In genomic region chr3:119676771-119677640, GRCh38 we compare ENCODE assay signal across 8 cellular contexts. TPM values are rescaled to one million over a fixed set of nuclear protein-coding genes. Genes with fewer than 3 reads are reported as not detected.
A peak's percentile ranks its signal among the peaks of the same experiment; 100 is the strongest.
DNase-seq lines count a peak whose midpoint lies in the region; FAIRE-seq and TF ChIP-seq lines count a peak whose summit lies in the region.

COX17 (minus strand) TSS chr3:119677406; CDS start chr3:119677310, 96 bp downstream.

- no peak for TF ChIP-seq CTCF in subcutaneous adipose tissue (IDR thresholded peaks at IDR 0.05; ENCODE audit: low read depth)

- H2BK15ac ChIP-seq in neuronal stem cell (ENCODE audit: low read length): no peak within 1 kb of the TSS

- H3K9me3 ChIP-seq in neuronal stem cell (replicated peaks in 1 of 2; ENCODE audit: control insufficient read depth in 2 of 2, insufficient read depth in 1 of 2, low read depth in 1 of 2, low read length in 2 of 2): no peaks in the 10 kb centered on the region

- peaks cover 10 to 35% of the 10 kb centered on the region in 2 donors for H3K36me3 ChIP-seq in neuronal stem cell (replicated peaks in 1 of 2; ENCODE audit: control insufficient read depth in 2 of 2, insufficient read depth in 2 of 2, low read length in 2 of 2)

- H3K4ac ChIP-seq in neuronal stem cell (ENCODE audit: low read length): no peak within 1 kb of the TSS

- peak within 1 kb of the TSS; percentile 46 for H3K4me2 ChIP-seq in neuronal stem cell (ENCODE audit: insufficient read depth, low read length, poor library complexity, severe bottlenecking)

- POLR2A ChIA-PET in HEK293T (lab: Yijun Ruan, JAX): interaction anchor here (0.6 to 2.0 kb wide), 8 partner anchors 12 to 213 kb away, joined by 3 to 9 read pairs (median 4); partner anchors contain the start of genes POGLUT1, TIMMDC1 and TMEM39A

- no peaks in the 10 kb centered on the region for H3K27me3 ChIP-seq in neuronal stem cell (ENCODE audit: control insufficient read depth in 3 of 3, insufficient read depth in 3 of 3, low read depth in 1 of 3, low read length in 3 of 3)

- no peak for FAIRE-seq in frontal cortex (lab: Jason Lieb, UNC)

- peak within 1 kb of the TSS; percentile 90 for H2AFZ ChIP-seq in neuronal stem cell (ENCODE audit: low read length)

- H3K14ac ChIP-seq in neuronal stem cell (ENCODE audit: low read length): no peak within 1 kb of the TSS

- H3K4me1 ChIP-seq in neuronal stem cell (ENCODE audit: control insufficient read depth in 2 of 2, insufficient read depth in 1 of 2, low read depth in 1 of 2, low read length in 2 of 2): peaks cover 2 to 5% of the 10 kb centered on the region in 2 donors

- no peak within 1 kb of the TSS for H4K91ac ChIP-seq in neuronal stem cell (ENCODE audit: low read depth, low read length, poor library complexity)

- no peak within 1 kb of the TSS for H2AK5ac ChIP-seq in neuronal stem cell (ENCODE audit: low read depth, low read length)

- H3K27ac ChIP-seq in neuronal stem cell (replicated peaks; ENCODE audit: low read length): peak within 1 kb of the TSS; percentile 70

- H3K18ac ChIP-seq in neuronal stem cell (ENCODE audit: low read length): peak within 1 kb of the TSS; percentile 48

- H2BK120ac ChIP-seq in neuronal stem cell (ENCODE audit: low read depth, low read length): no peak within 1 kb of the TSS

- no peak within 1 kb of the TSS for H3K23ac ChIP-seq in neuronal stem cell (ENCODE audit: low read depth, low read length, poor library complexity)

- H3K4me3 ChIP-seq in neuronal stem cell (ENCODE audit: low read length in 2 of 2): peak within 1 kb of the TSS; percentile 95

- CTCF ChIA-PET in HEK293T (lab: Yijun Ruan, JAX): no interaction called here

- H4K8ac ChIP-seq in neuronal stem cell (ENCODE audit: low read depth, low read length): no peak within 1 kb of the TSS

- peak; percentile 91 for DNase-seq in GDM1 (lab: John Stamatoyannopoulos, UW)
- peak; percentile 93 for DNase-seq in HEK293T (ENCODE audit: extremely low spot score)
- peak; percentile 97 for DNase-seq in MV-4-11 (lab: John Stamatoyannopoulos, UW)
- DNase-seq in SK-MEL-5 (ENCODE audit: low read depth, low spot score): peak; percentile 96
- peak; percentile 94 for DNase-seq in activated naive CD4-positive, alpha-beta T cell treated with Interleukin-2 at 50 U/mL for 16 hours
- DNase-seq in frontal cortex (ENCODE audit: low spot score in 2 of 2): peak; percentile 62 to 76
- DNase-seq in neuronal stem cell (ENCODE audit: low spot score): peak; percentile 81

- in situ Hi-C loops in SK-MEL-5 (cut with HindIII; ENCODE audit: low pct_unique_long_range_greater_than_20kb, low sequenced_read_pairs): no loop called here

- H2BK5ac ChIP-seq in neuronal stem cell (ENCODE audit: low read length): no peak within 1 kb of the TSS

- H3K9ac ChIP-seq in neuronal stem cell (ENCODE audit: low read depth, low read length, poor library complexity): no peak within 1 kb of the TSS

- H2BK12ac ChIP-seq in neuronal stem cell (ENCODE audit: low read length): no peak within 1 kb of the TSS

- H3K79me1 ChIP-seq in neuronal stem cell (ENCODE audit: low read depth, low read length): no peaks in the 10 kb centered on the region

- WGBS in neuronal stem cell (ENCODE audit: extremely low coverage in 2 of 2, insufficient read length in 2 of 2, insufficient replicate concordance in 1 of 2), 2 donors: no CpG with 5 or more reads among the region's 54 CpGs

TF ChIP-seq in HEK293T, 16 proteins besides CTCF, POLR2A, EP300 and RAD21:
- peak; percentile 59 for TF ChIP-seq ELF4 (IDR thresholded peaks at IDR 0.05)
- TF ChIP-seq, protein P1, sequence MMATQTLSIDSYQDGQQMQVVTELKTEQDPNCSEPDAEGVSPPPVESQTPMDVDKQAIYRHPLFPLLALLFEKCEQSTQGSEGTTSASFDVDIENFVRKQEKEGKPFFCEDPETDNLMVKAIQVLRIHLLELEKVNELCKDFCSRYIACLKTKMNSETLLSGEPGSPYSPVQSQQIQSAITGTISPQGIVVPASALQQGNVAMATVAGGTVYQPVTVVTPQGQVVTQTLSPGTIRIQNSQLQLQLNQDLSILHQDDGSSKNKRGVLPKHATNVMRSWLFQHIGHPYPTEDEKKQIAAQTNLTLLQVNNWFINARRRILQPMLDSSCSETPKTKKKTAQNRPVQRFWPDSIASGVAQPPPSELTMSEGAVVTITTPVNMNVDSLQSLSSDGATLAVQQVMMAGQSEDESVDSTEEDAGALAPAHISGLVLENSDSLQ (IDR thresholded peaks at IDR 0.05): peak; percentile 85
- peak; percentile 63; the same call in 1 of the 2 replicates for TF ChIP-seq L3MBTL2 (conservative IDR thresholded peaks at IDR 0.05)
- peak; percentile 48; the same call in 1 of the 2 replicates for TF ChIP-seq FOXK2 (IDR thresholded peaks at IDR 0.05)
- no peak for TF ChIP-seq NFRKB (IDR thresholded peaks at IDR 0.05)

RNA-seq across cellular contexts. Expression of gene COX17, which starts in this region (rescaled TPM):
- 75.3 and 78.4 TPM in 2 replicates for total RNA-seq in SK-MEL-5 (2014; rRNA removed; shearing (Covaris generic))
- 41.5 and 80.3 TPM in 2 replicates for polyA plus RNA-seq in SK-MEL-5 (2015; cell fraction: cytosol; rRNA removed)
- 9.1 and 9.5 TPM in 2 replicates for polyA plus RNA-seq in SK-MEL-5 (2015; cell fraction: nucleus; rRNA removed)
- total RNA-seq in frontal cortex: 11.0 TPM
- 121 TPM for polyA plus RNA-seq in neuronal stem cell (2013, experiment 1 of 2)
- 117 TPM for polyA plus RNA-seq in neuronal stem cell (2013, experiment 2 of 2)
- 10 to 100 TPM; 17.9 to 86.4 (median 23.0) TPM for total RNA-seq in subcutaneous adipose tissue

Comparison
In these comparisons a context has a peak if more than half of its experiments do, and no peak if none do; other contexts are left out.
1. Peak in every context shown above with its lines: DNase-seq, H3K4me3 ChIP-seq and H3K27ac ChIP-seq.